Comparison of ENCODE assay signal across 11 cellular contexts in genomic region chr22:32801001-32801435, GRCh38. TPM values are rescaled to one million over a fixed set of nuclear protein-coding genes. Genes with fewer than 3 reads are reported as not detected.
DNase-seq lines count a peak whose midpoint lies in the region; ATAC-seq, FAIRE-seq and TF ChIP-seq lines count a peak whose summit lies in the region.
"Had no signal": no experiment of that assay in that cellular context is flagged by ENCODE, and none has a peak within 500 bp of the region (broad histone marks: within the 10 kb centered on the region; RNA-seq: fewer than 3 reads in every experiment).

No MANE protein-coding gene starts in this region.

- DNase-seq in AG04450 (ENCODE audit: low read depth, low spot score), result no peak
- no peak for DNase-seq in WTC11 (ENCODE audit: low spot score)
- no peak for DNase-seq in left ventricle myocardium inferior
- no peak for DNase-seq in pancreas
- DNase-seq in NK-92 (lab: John Stamatoyannopoulos, UW; ENCODE audit: unreplicated experiment), result no peak
- DNase-seq: CD4-positive, CD25-positive, alpha-beta regulatory T cell; NCI-H146; T-helper 1 cell had no signal

- H3K4me3 ChIP-seq in AG04450 (ENCODE audit: low read depth, low read length) (peak overlapping the region; percentile 60), left ventricle myocardium inferior (peak overlapping the region; percentile 100), pancreas (peak overlapping the region in 3 of 4 donors; percentile 20 to 44 (median 35))

- CTCF ChIA-PET in AG04450 (lab: Charles Lee) (interaction anchor here (0.6 to 10.3 kb wide), 2 partner anchors 173 to 271 kb away, joined by 3 to 330 read pairs; no protein-coding TSS in a partner anchor), WTC11 (lab: Charles Lee) (interaction anchor here (0.8 to 3.0 kb wide), 4 partner anchors 9 to 409 kb away, joined by 3 to 10 read pairs (median 3); no protein-coding TSS in a partner anchor)

- 15 to 18% methylated on average over 8 to 9 of the region's 9 CpGs for WGBS in pancreas, 2 donors

- peaks cover 2% of the 10 kb centered on the region; the same call in 1 of the 2 replicates for H3K9me3 ChIP-seq in AG04450 (ENCODE audit: control insufficient read depth, insufficient read depth, low read length)
- H3K9me3 ChIP-seq in left ventricle myocardium inferior (replicated peaks), result no peaks in the 10 kb centered on the region
- H3K9me3 ChIP-seq in pancreas, result no peaks in the 10 kb centered on the region

- peaks cover 56% of the 10 kb centered on the region for H3K27me3 Mint-ChIP-seq in WTC11 (ENCODE audit: low read depth)

- H3K36me3 Mint-ChIP-seq in WTC11, result no peaks in the 10 kb centered on the region
- H3K36me3 Mint-ChIP-seq: CD4-positive, CD25-positive, alpha-beta regulatory T cell had no signal

- peaks cover 43% of the 10 kb centered on the region for H3K4me1 Mint-ChIP-seq in WTC11

- no peak for FAIRE-seq in pancreas (lab: Jason Lieb, UNC)

- peaks cover 11% of the 10 kb centered on the region for H3K36me3 ChIP-seq in left ventricle myocardium inferior
- no peaks in the 10 kb centered on the region for H3K36me3 ChIP-seq in pancreas

- intact Hi-C loops in left ventricle myocardium inferior (cut with micrococcal nuclease), result no loop called here
- intact Hi-C loops in pancreas (cut with DNase I), result loop anchor here in 1 of 3 donors (5.0 kb wide), 1 partner anchor 144 kb away; no protein-coding TSS in a partner anchor

- H3K9me3 Mint-ChIP-seq in WTC11, result no peaks in the 10 kb centered on the region

- H3K27ac ChIP-seq in AG04450 (ENCODE audit: low read depth, low read length) (no peak overlapping the region), left ventricle myocardium inferior (replicated peaks) (peak overlapping the region; percentile 96), pancreas (peak overlapping the region in 1 of 4 donors; percentile 23)

- ATAC-seq in WTC11 (peak; percentile 4), pancreas (peak in 2 of 4 donors; percentile 7 to 10), HG03108 (IDR thresholded peaks at IDR 0.05; ENCODE audit: unreplicated experiment) (no peak), HG02610 (IDR thresholded peaks at IDR 0.05; ENCODE audit: unreplicated experiment) (no peak), GM21526 (IDR thresholded peaks at IDR 0.05; ENCODE audit: low FRiP score, unreplicated experiment) (no peak)

- no peaks in the 10 kb centered on the region for H3K27me3 ChIP-seq in AG04450 (ENCODE audit: control insufficient read depth, insufficient read depth, low read length)
- H3K27me3 ChIP-seq in left ventricle myocardium inferior (ENCODE audit: low read depth), result no peaks in the 10 kb centered on the region
- H3K27me3 ChIP-seq in pancreas, result peaks cover 0 to 5% (median 0%) of the 10 kb centered on the region in 4 donors

- peaks cover 81% of the 10 kb centered on the region for H3K4me1 ChIP-seq in left ventricle myocardium inferior
- H3K4me1 ChIP-seq in pancreas, result peaks cover 0 to 4% (median 0%) of the 10 kb centered on the region in 3 donors

- POLR2A ChIA-PET in AG04450 (lab: Yijun Ruan, JAX), result interaction anchor here (0.6 to 4.7 kb wide), 31 partner anchors 8 to 1072 kb away, joined by 3 to 39 read pairs (median 5); partner anchors contain the start of gene FBXO7
- POLR2A ChIA-PET in WTC11 (lab: Charles Lee), result interaction anchor here (1.0 to 1.4 kb wide), 2 partner anchors 10 to 18 kb away, joined by 3 read pairs; no protein-coding TSS in a partner anchor

- H3K27ac Mint-ChIP-seq in WTC11, result no peak overlapping the region

- H3K4me3 Mint-ChIP-seq in WTC11, result peak overlapping the region; percentile 63
- H3K4me3 Mint-ChIP-seq: CD4-positive, CD25-positive, alpha-beta regulatory T cell had no signal

- no peak for TF ChIP-seq CTCF in AG04450 (IDR thresholded peaks at IDR 0.05; ENCODE audit: low read depth, low read length)
- no peak for TF ChIP-seq CTCF in WTC11 (IDR thresholded peaks at IDR 0.05)
- peak; percentile 29 for TF ChIP-seq CTCF in left ventricle myocardium inferior (IDR thresholded peaks at IDR 0.05; ENCODE audit: borderline replicate concordance)
- TF ChIP-seq CTCF in pancreas (IDR thresholded peaks at IDR 0.05), result no peak

TF ChIP-seq in WTC11, 78 proteins besides CTCF, POLR2A, EP300 and RAD21:
- TF ChIP-seq TEAD1 (CRISPR knock-in tag; IDR thresholded peaks at IDR 0.05) (no peak), JAZF1 (CRISPR knock-in tag; IDR thresholded peaks at IDR 0.05) (no peak), MXD4 (CRISPR knock-in tag; IDR thresholded peaks at IDR 0.05; ENCODE audit: borderline replicate concordance) (no peak), HMGA2 (CRISPR knock-in tag; IDR thresholded peaks at IDR 0.05) (no peak)

RNA-seq across cellular contexts. Expression of gene TIMP3, which starts 0.5 kb away (rescaled TPM):
- polyA plus RNA-seq in AG04450 (2011; rRNA removed), result 484 and 486 TPM in 2 replicates
- polyA minus RNA-seq in AG04450 (2011; rRNA and poly(A)+ RNA removed), result 343 TPM in 2 replicates
- total RNA-seq in WTC11 (2021), result 3.3 to 4.0 TPM (median 4.0 TPM) in 3 replicates
- 250 TPM for total RNA-seq in left ventricle myocardium inferior
- total RNA-seq in pancreas, result 10 to 100 TPM; 14.0 to 87.0 (median 48.2) TPM
- 10 to 100 TPM; 17.7 to 51.4 TPM for polyA plus RNA-seq in pancreas
- polyA plus RNA-seq: CD4-positive, CD25-positive, alpha-beta regulatory T cell had no signal

Comparison
In these comparisons a context has a peak if more than half of its experiments do, and no peak if none do; other contexts are left out.
1. H3K4me3 ChIP-seq: peak in every context shown above with its lines; median percentile 100 in left ventricle myocardium inferior; 60 in AG04450; 35 in pancreas.